ENCODE assay signal across 19 cellular contexts in genomic region chr14:88166616-88167015, GRCh38.
A peak's percentile ranks its signal among the peaks of the same experiment; 100 is the strongest.
DNase-seq lines count a peak whose midpoint lies in the region; ATAC-seq and TF ChIP-seq lines count a peak whose summit lies in the region.
"Had no signal": no experiment of that assay in that cellular context is flagged by ENCODE, and none has a peak within 500 bp of the region (broad histone marks: within the 10 kb centered on the region; RNA-seq: fewer than 3 reads in every experiment).

No MANE protein-coding gene starts in this region.

- POLR2A ChIA-PET in IMR-90 (lab: Charles Lee; ENCODE audit: unreplicated experiment), result no interaction called here

- no peak overlapping the region for H4K8ac ChIP-seq in IMR-90 (ENCODE audit: low read depth in 2 of 2, low read length in 2 of 2)

- TF ChIP-seq CTCF in IMR-90 (conservative IDR thresholded peaks at IDR 0.05; ENCODE audit: low read depth, low read length) (no peak), astrocyte of the spinal cord (IDR thresholded peaks at IDR 0.05; ENCODE audit: low read depth, low read length) (no peak), GM10266 (IDR thresholded peaks at IDR 0.05; ENCODE audit: control insufficient read depth, insufficient read depth, low read depth, missing control alignments) (no peak)

- no peaks in the 10 kb centered on the region for H3K4me1 ChIP-seq in IMR-90 (ENCODE audit: control insufficient read depth, insufficient read depth, low read length)
- H3K4me1 ChIP-seq: suprapubic skin had no signal

- CTCF ChIA-PET in IMR-90 (lab: Yijun Ruan, JAX), result no interaction called here

- dilution Hi-C loops in IMR-90 (cut with HindIII; ENCODE audit: low sequenced_read_pairs, unreplicated experiment), result no loop called here

- peaks cover 1% of the 10 kb centered on the region; the same call in 1 of the 2 replicates for H3K9me3 ChIP-seq in IMR-90 (ENCODE audit: control insufficient read depth, insufficient read depth, low read length)
- H3K9me3 ChIP-seq: suprapubic skin had no signal

- H2BK15ac ChIP-seq in IMR-90 (ENCODE audit: low read depth, low read length), result no peak overlapping the region

- H3K27me3 ChIP-seq in IMR-90 (ENCODE audit: control insufficient read depth, insufficient read depth, low read length), result no peaks in the 10 kb centered on the region

- in situ Hi-C loops in IMR-90 (cut with MboI; ENCODE audit: low sequenced_read_pairs), result no loop called here
- in situ Hi-C loops in astrocyte of the spinal cord (cut with HindIII; ENCODE audit: low sequenced_read_pairs), result no loop called here

- no peaks in the 10 kb centered on the region for H4K20me1 ChIP-seq in IMR-90 (ENCODE audit: insufficient read depth, low read length)

- no peak overlapping the region for H2AFZ ChIP-seq in IMR-90 (replicated peaks; ENCODE audit: low read length, poor library complexity)

- H3K18ac ChIP-seq in IMR-90 (ENCODE audit: low read depth, low read length), result no peak overlapping the region

- DNase-seq in DMS53 (lab: John Stamatoyannopoulos, UW) (peak; percentile 68), IMR-90 (peak; percentile 11), astrocyte of the spinal cord (ENCODE audit: low read depth, low spot score) (peak; percentile 4), kidney glomerular epithelial cell (lab: John Stamatoyannopoulos, UW) (peak; percentile 42), amygdala (lab: John Stamatoyannopoulos, UW) (no peak), NCI-H1417 treated with DMSO at 0.1 percent for 48 hours (lab: John Stamatoyannopoulos, UW) (no peak), GM10266 (ENCODE audit: extremely low spot score) (no peak)
- DNase-seq in activated CD4-positive, alpha-beta T cell treated with anti-CD3 and anti-CD28 coated beads for 48 hours, result no peak
- DNase-seq: activated CD8-positive, alpha-beta T cell treated with anti-CD3 and anti-CD28 coated beads for 36 hours; activated naive CD8-positive, alpha-beta T cell treated with anti-CD3 and anti-CD28 coated beads, Interleukin-2, amount 10 ng/mL, durations not matched to agents 7 days and 5 days; foreskin fibroblast; GDM1; naive B cell; NCI-H1694 treated with DMSO at 0.1 percent for 48 hours; Right ventricle myocardium superior; T-helper 1 cell; WERI-Rb-1 had no signal

- ATAC-seq in IMR-90 (ENCODE audit: low read depth), result no peak
- ATAC-seq: activated CD8-positive, alpha-beta T cell treated with anti-CD3 and anti-CD28 coated beads for 36 hours had no signal

- H3K14ac ChIP-seq in IMR-90 (replicated peaks; ENCODE audit: low read depth, low read length), result no peak overlapping the region

- no peak overlapping the region for H2BK5ac ChIP-seq in IMR-90 (ENCODE audit: low read depth, low read length, poor library complexity, severe bottlenecking)

- H3K4me3 ChIP-seq in IMR-90 (ENCODE audit: insufficient read depth, low read depth, low read length) (no peak overlapping the region), astrocyte of the spinal cord (ENCODE audit: low read depth, low read length) (no peak overlapping the region)
- H3K4me3 ChIP-seq: skin epidermis, suprapubic skin had no signal

- no peak overlapping the region for H4K5ac ChIP-seq in IMR-90 (ENCODE audit: low read depth, low read length)

- no peak overlapping the region for H3K56ac ChIP-seq in IMR-90 (ENCODE audit: extremely low read depth, insufficient read depth, low read length)

- no peak for TF ChIP-seq POLR2A in IMR-90 (IDR thresholded peaks at IDR 0.05; ENCODE audit: low read depth, low read length)

- no peaks in the 10 kb centered on the region for H3K36me3 ChIP-seq in IMR-90 (ENCODE audit: control insufficient read depth, insufficient read depth, low read length)
- H3K36me3 ChIP-seq: suprapubic skin, WERI-Rb-1 had no signal

- no TSS peak for BruUV-seq in IMR-90 (replicated peaks; lab: Mats Ljungman, UMichigan)

- no peak overlapping the region for H2BK20ac ChIP-seq in IMR-90 (ENCODE audit: low read depth, low read length)

- intact Hi-C loops in IMR-90 (cut with micrococcal nuclease), result no loop called here

- H3K4ac ChIP-seq in IMR-90 (ENCODE audit: low read depth, low read length), result no peak overlapping the region

- H3K27ac ChIP-seq in IMR-90 (ENCODE audit: insufficient read depth, low read length), result no peak overlapping the region
- H3K27ac ChIP-seq: skin epidermis, suprapubic skin, WERI-Rb-1 had no signal

- no peak overlapping the region for H4K91ac ChIP-seq in IMR-90 (ENCODE audit: insufficient read depth, low read depth, low read length)

- H2AK5ac ChIP-seq in IMR-90 (ENCODE audit: low read depth, low read length), result no peak overlapping the region

- H2AK9ac ChIP-seq in IMR-90 (replicated peaks; ENCODE audit: low read depth, low read length, poor library complexity), result no peak overlapping the region

- no peaks in the 10 kb centered on the region for H3K79me1 ChIP-seq in IMR-90 (ENCODE audit: low read depth in 1 of 2, low read length in 2 of 2)

- H3K4me2 ChIP-seq in IMR-90 (ENCODE audit: low read depth, low read length), result no peak overlapping the region

- no peak for TF ChIP-seq RAD21 in IMR-90 (IDR thresholded peaks at IDR 0.05; ENCODE audit: low read length)

- no peak overlapping the region for H3K9ac ChIP-seq in IMR-90 (ENCODE audit: low read depth, low read length)

- no peaks in the 10 kb centered on the region for H3K9me1 ChIP-seq in IMR-90 (ENCODE audit: insufficient read depth, low read length)

- WGBS in IMR-90 (ENCODE audit: extremely low coverage in 2 of 2, insufficient read length in 1 of 2), 2 experiments, result no CpG with 5 or more reads among the region's 3 CpGs

- H3K23ac ChIP-seq in IMR-90 (ENCODE audit: low read depth, low read length), result no peak overlapping the region

- H2BK120ac ChIP-seq in IMR-90 (ENCODE audit: low read depth, low read length), result no peak overlapping the region

TF ChIP-seq in IMR-90, 13 proteins besides CTCF, POLR2A, EP300 and RAD21:
- TF ChIP-seq MXI1 (IDR thresholded peaks at IDR 0.05; ENCODE audit: borderline replicate concordance, low read depth, low read length), result no peak
- no peak for TF ChIP-seq MAFK (IDR thresholded peaks at IDR 0.05; ENCODE audit: low read depth, low read length)
- no peak for TF ChIP-seq CEBPB (IDR thresholded peaks at IDR 0.05; ENCODE audit: low read depth, low read length)
- TF ChIP-seq USF2 (IDR thresholded peaks at IDR 0.05; ENCODE audit: low read depth, low read length), result no peak
- TF ChIP-seq SMC3 (IDR thresholded peaks at IDR 0.05; ENCODE audit: low read depth, low read length), result no peak
- no peak for TF ChIP-seq BHLHE40 (IDR thresholded peaks at IDR 0.05; ENCODE audit: low read depth, low read length)
- TF ChIP-seq NFE2L2 (IDR thresholded peaks at IDR 0.05; ENCODE audit: low read depth, low read length), result no peak
- TF ChIP-seq RCOR1 (IDR thresholded peaks at IDR 0.05; ENCODE audit: insufficient replicate concordance, low read length), result no peak
- no peak for TF ChIP-seq CHD1 (IDR thresholded peaks at IDR 0.05; ENCODE audit: low read depth, low read length)
- no peak for TF ChIP-seq RFX5 (IDR thresholded peaks at IDR 0.05; ENCODE audit: low read depth, low read length)
- TF ChIP-seq ELK1 (IDR thresholded peaks at IDR 0.05; ENCODE audit: borderline replicate concordance, low read depth, low read length), result no peak
- no peak for TF ChIP-seq FOS (IDR thresholded peaks at IDR 0.05; ENCODE audit: low read depth, low read length)
- no peak for TF ChIP-seq MAZ (IDR thresholded peaks at IDR 0.05; ENCODE audit: borderline replicate concordance, low read depth, low read length)

Comparison
In these comparisons a context has a peak if more than half of its experiments do, and no peak if none do; other contexts are left out.
1. DNase-seq: peak in DMS53 (single experiment), IMR-90 (single experiment), astrocyte of the spinal cord (single experiment) and kidney glomerular epithelial cell (single experiment); none in amygdala (0 of 56), NCI-H1417 treated with DMSO at 0.1 percent for 48 hours (single experiment), GM10266 (single experiment) and activated CD4-positive, alpha-beta T cell treated with anti-CD3 and anti-CD28 coated beads for 48 hours (single experiment).